ENCODE assay signal across 20 cellular contexts in genomic region chr4:4841156-4841555, GRCh38. TPM values are rescaled to one million over a fixed set of nuclear protein-coding genes. Genes with fewer than 3 reads are reported as not detected.
"Had no signal": no experiment of that assay in that cellular context is flagged by ENCODE, and none has a peak within 500 bp of the region (broad histone marks: within the 10 kb centered on the region; RNA-seq: fewer than 3 reads in every experiment).

No MANE protein-coding gene starts in this region.

- H3K36me3 ChIP-seq: esophagus muscularis mucosa, gastrocnemius medialis, heart right ventricle, left lung, lower lobe of right lung had no signal

- H3K4me1 ChIP-seq: esophagus muscularis mucosa, foreskin keratinocyte, gastrocnemius medialis, heart right ventricle, left lung, lower lobe of right lung had no signal

- ATAC-seq: foreskin keratinocyte, gastrocnemius medialis, heart right ventricle, left cardiac atrium, left lung, left ventricle myocardium superior, lower lobe of right lung had no signal

- DNase-seq: dermis blood vessel endothelial cell; dorsolateral prefrontal cortex; effector CD4-positive, alpha-beta T cell; effector memory CD4-positive, alpha-beta T cell; foreskin keratinocyte; gastrocnemius medialis; glutamatergic neuron; head of caudate nucleus; heart right ventricle; hippocampal formation; left cardiac atrium; left lung; left ventricle myocardium superior; lower lobe of right lung; mesenchymal stem cell; midbrain had no signal

- H3K27me3 ChIP-seq: dorsolateral prefrontal cortex had no signal

- H3K9me3 ChIP-seq: gastrocnemius medialis, left lung, lower lobe of right lung had no signal

- H3K4me3 ChIP-seq: coronary artery, dorsolateral prefrontal cortex, esophagus muscularis mucosa, gastrocnemius medialis, heart right ventricle, left lung, lower lobe of right lung had no signal

- H3K27ac ChIP-seq: coronary artery, dorsolateral prefrontal cortex, esophagus muscularis mucosa, foreskin keratinocyte, gastrocnemius medialis, heart right ventricle, left lung, lower lobe of right lung had no signal

RNA-seq across cellular contexts. Expression of gene MSX1, which starts 18.3 kb away (rescaled TPM):
- total RNA-seq: mononuclear cell had no signal
- polyA plus RNA-seq: keratinocyte had no signal
